Comparison of ENCODE assay signal across 8 cellular contexts in genomic region chr13:49936085-49936942, GRCh38. TPM values are rescaled to one million over a fixed set of nuclear protein-coding genes. Genes with fewer than 3 reads are reported as not detected.
DNase-seq lines count a peak whose midpoint lies in the region; ATAC-seq, FAIRE-seq and TF ChIP-seq lines count a peak whose summit lies in the region.

A gene with protein sequence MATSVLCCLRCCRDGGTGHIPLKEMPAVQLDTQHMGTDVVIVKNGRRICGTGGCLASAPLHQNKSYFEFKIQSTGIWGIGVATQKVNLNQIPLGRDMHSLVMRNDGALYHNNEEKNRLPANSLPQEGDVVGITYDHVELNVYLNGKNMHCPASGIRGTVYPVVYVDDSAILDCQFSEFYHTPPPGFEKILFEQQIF (minus strand): TSS chr13:49936340. CDS start chr13:49936235, 105 bp downstream.

- H3K27me3 ChIP-seq in WERI-Rb-1 (ENCODE audit: insufficient read depth, low read depth, severe bottlenecking) (no peaks in the 10 kb centered on the region), bronchial epithelial cell (ENCODE audit: control insufficient read depth, insufficient read depth, low read length) (no peaks in the 10 kb centered on the region), small intestine (ENCODE audit: control insufficient read depth in 2 of 2, insufficient read depth in 2 of 2, low read length in 2 of 2) (no peaks in the 10 kb centered on the region)

- DNase-seq in AG09319 (ENCODE audit: extremely low read depth, low read depth) (peak; percentile 96), NCI-H2196 treated with DMSO at 0.1 percent for 48 hours (lab: John Stamatoyannopoulos, UW; ENCODE audit: unreplicated experiment) (peak; percentile 82), WERI-Rb-1 (peak; percentile 93), bronchial epithelial cell (ENCODE audit: low read depth) (peak; percentile 91), iPS-NIHi7 (ENCODE audit: extremely low spot score) (peak; percentile 98), small intestine (peak; percentile 98)

- 0 to 1% (median 0%) methylated on average over 61 to 65 of the region's 65 CpGs for WGBS in small intestine, 3 donors

- FAIRE-seq in bronchial epithelial cell (lab: Jason Lieb, UNC) (no peak), small intestine (lab: Jason Lieb, UNC) (no peak)

- no peaks in the 10 kb centered on the region for H3K36me3 ChIP-seq in WERI-Rb-1
- no peaks in the 10 kb centered on the region for H3K36me3 ChIP-seq in bronchial epithelial cell (ENCODE audit: control insufficient read depth, insufficient read depth, low read length)
- H3K36me3 ChIP-seq in small intestine (ENCODE audit: control insufficient read depth in 2 of 2, insufficient read depth in 2 of 2, low read length in 2 of 2) = no peaks in the 10 kb centered on the region

- peak; percentile 85 for TF ChIP-seq CTCF in AG09319 (IDR thresholded peaks at IDR 0.05; ENCODE audit: low read depth, low read length)
- TF ChIP-seq CTCF in WERI-Rb-1 (IDR thresholded peaks at IDR 0.05; ENCODE audit: low read depth, low read length) = peak; percentile 72
- peak; percentile 90 for TF ChIP-seq CTCF in bronchial epithelial cell (IDR thresholded peaks at IDR 0.05; ENCODE audit: insufficient read depth, low read length, severe bottlenecking)

- H3K9me3 ChIP-seq in WERI-Rb-1 (ENCODE audit: severe bottlenecking) = no peaks in the 10 kb centered on the region
- no peaks in the 10 kb centered on the region for H3K9me3 ChIP-seq in small intestine (ENCODE audit: control insufficient read depth, low read depth)

- H3K4me1 ChIP-seq in small intestine (ENCODE audit: control insufficient read depth in 2 of 2, insufficient read depth in 1 of 2, low read depth in 1 of 2, low read length in 1 of 2) = peaks cover 0 to 2% of the 10 kb centered on the region in 2 donors

- ATAC-seq in GM18909 (IDR thresholded peaks at IDR 0.05; ENCODE audit: poor library complexity, unreplicated experiment) (peak; percentile 98), HG03159 (IDR thresholded peaks at IDR 0.05; ENCODE audit: unreplicated experiment) (peak; percentile 98)

- H3K4me3 ChIP-seq in WERI-Rb-1 (ENCODE audit: low read depth, low read length) (peak within 1 kb of the TSS; percentile 75), bronchial epithelial cell (ENCODE audit: low read depth, low read length) (peak within 1 kb of the TSS; percentile 93), small intestine (ENCODE audit: low read depth in 1 of 2, low read length in 2 of 2) (peak within 1 kb of the TSS; percentile 73 to 76)

- H3K27ac ChIP-seq in WERI-Rb-1 (peak within 1 kb of the TSS; percentile 75), small intestine (ENCODE audit: low read depth in 1 of 2, low read length in 1 of 2) (peak within 1 kb of the TSS; percentile 81 to 92)

RNA-seq across cellular contexts. Expression of the gene that starts here (rescaled TPM):
- total RNA-seq in bronchial epithelial cell = 5.0 and 7.4 TPM in 2 replicates
- polyA plus RNA-seq in small intestine = 1 to 10 TPM; 7.0 to 8.3 (median 7.0) TPM

Comparison
In these comparisons a context has a peak if more than half of its experiments do, and no peak if none do; other contexts are left out.
1. Peak in every context shown above with its lines: DNase-seq, ATAC-seq, H3K4me3 ChIP-seq and H3K27ac ChIP-seq.